Comparison of ENCODE assay signal across 16 cellular contexts in the genomic region with DNA sequence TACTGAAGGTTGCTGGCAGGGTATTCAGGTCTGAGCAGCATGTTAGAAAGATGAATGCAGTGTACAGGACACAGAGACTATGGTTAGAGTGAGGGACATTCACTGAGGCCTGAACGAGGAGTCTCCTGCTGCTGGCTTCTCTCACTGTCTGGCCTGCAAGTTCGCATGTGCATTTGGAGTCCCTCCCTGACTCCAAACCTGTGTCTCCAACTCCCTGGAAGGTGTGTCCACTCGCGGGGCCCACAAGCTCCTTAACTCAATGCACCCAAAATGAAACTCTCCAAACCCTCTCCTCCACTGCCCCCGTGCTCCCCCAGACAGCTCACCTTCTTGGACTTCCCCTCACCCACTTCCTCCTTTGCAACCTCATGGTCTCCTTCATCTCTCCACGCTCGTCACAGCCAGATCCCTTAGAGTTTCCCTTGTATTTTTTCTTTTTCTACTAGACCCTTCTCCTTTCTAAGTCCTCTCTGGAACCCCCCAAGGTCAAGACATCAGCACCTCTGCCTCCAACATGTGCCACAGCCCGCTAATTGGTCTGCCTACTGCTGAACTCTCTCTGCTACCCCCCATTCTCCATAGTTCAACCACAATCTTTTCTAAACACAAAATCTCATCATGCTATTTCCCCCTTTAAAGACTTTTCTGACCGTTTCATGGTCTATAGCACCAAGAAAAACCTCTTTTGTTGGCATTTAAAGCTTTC. TPM values are rescaled to one million over a fixed set of nuclear protein-coding genes. Genes with fewer than 3 reads are reported as not detected.
DNase-seq lines count a peak whose midpoint lies in the region; ATAC-seq and TF ChIP-seq lines count a peak whose summit lies in the region.
"Had no signal": no experiment of that assay in that cellular context is flagged by ENCODE, and none has a peak within 500 bp of the region (broad histone marks: within the 10 kb centered on the region; RNA-seq: fewer than 3 reads in every experiment).

No MANE protein-coding gene starts in this region.

- no peak for TF ChIP-seq CTCF in right atrium auricular region (IDR thresholded peaks at IDR 0.05)
- TF ChIP-seq CTCF in NB4 (IDR thresholded peaks at IDR 0.05; ENCODE audit: low read depth, low read length) = no peak
- no peak for TF ChIP-seq CTCF in foreskin keratinocyte (conservative IDR thresholded peaks at IDR 0.05)
- TF ChIP-seq CTCF in Calu3 (IDR thresholded peaks at IDR 0.05; ENCODE audit: unreplicated experiment) = no peak

- no peaks in the 10 kb centered on the region for H3K9me3 Mint-ChIP-seq in central memory CD8-positive, alpha-beta T cell
- H3K9me3 Mint-ChIP-seq in Calu3 (ENCODE audit: low read depth, unreplicated experiment) = no peaks in the 10 kb centered on the region

- peak; percentile 21 for ATAC-seq in left cardiac atrium
- ATAC-seq in central memory CD8-positive, alpha-beta T cell (replicated peaks; ENCODE audit: extremely low read depth, poor library complexity, severe bottlenecking) = no peak
- ATAC-seq in HG02763 (IDR thresholded peaks at IDR 0.05; ENCODE audit: unreplicated experiment) = no peak
- ATAC-seq in foreskin keratinocyte = no peak
- ATAC-seq: psoas muscle had no signal

- H3K27ac ChIP-seq in right atrium auricular region = no peak overlapping the region
- H3K27ac ChIP-seq in foreskin keratinocyte = no peak overlapping the region
- H3K27ac ChIP-seq: dorsolateral prefrontal cortex, KMS-11, psoas muscle had no signal

- no peaks in the 10 kb centered on the region for H3K9me3 ChIP-seq in right atrium auricular region
- H3K9me3 ChIP-seq: psoas muscle had no signal

- H3K27me3 ChIP-seq in right atrium auricular region (no peaks in the 10 kb centered on the region), foreskin keratinocyte (peaks cover 10% of the 10 kb centered on the region)

- no peaks in the 10 kb centered on the region for H3K4me1 Mint-ChIP-seq in central memory CD8-positive, alpha-beta T cell
- peaks cover 9% of the 10 kb centered on the region for H3K4me1 Mint-ChIP-seq in Calu3 (ENCODE audit: low read depth, unreplicated experiment)

- H3K4me3 ChIP-seq in right atrium auricular region = no peak overlapping the region
- H3K4me3 ChIP-seq in NB4 (ENCODE audit: low read depth, low read length) = no peak overlapping the region
- H3K4me3 ChIP-seq: dorsolateral prefrontal cortex, psoas muscle had no signal

- peaks cover 23% of the 10 kb centered on the region for H3K27me3 Mint-ChIP-seq in central memory CD8-positive, alpha-beta T cell
- peaks cover 24% of the 10 kb centered on the region for H3K27me3 Mint-ChIP-seq in Calu3 (ENCODE audit: unreplicated experiment)

- DNase-seq in left cardiac atrium (no peak), right atrium auricular region (ENCODE audit: low spot score) (no peak), NB4 (ENCODE audit: low read depth) (peak; percentile 69), foreskin keratinocyte (no peak), Calu3 (no peak)
- DNase-seq in central memory CD8-positive, alpha-beta T cell (ENCODE audit: low spot score in 2 of 2) = no peak
- no peak for DNase-seq in stimulated activated CD4-positive, alpha-beta T cell treated with anti-CD3 and anti-CD28 coated beads, Interleukin-1b, Interleukin-23, amount 100 ng/mL, for 48 hours
- DNase-seq: AML-193, amygdala, dorsolateral prefrontal cortex, NCI-H2029 treated with DMSO at 0.1 percent for 48 hours, psoas muscle, T1000 had no signal

- no peak for TF ChIP-seq POLR2A in NB4 (IDR thresholded peaks at IDR 0.05; ENCODE audit: extremely low read depth, insufficient read length)

- H3K36me3 ChIP-seq in right atrium auricular region = no peaks in the 10 kb centered on the region

- H3K36me3 Mint-ChIP-seq in central memory CD8-positive, alpha-beta T cell (ENCODE audit: insufficient read depth) = no peaks in the 10 kb centered on the region
- H3K36me3 Mint-ChIP-seq in Calu3 (ENCODE audit: insufficient read depth, unreplicated experiment) = no peaks in the 10 kb centered on the region
- H3K36me3 Mint-ChIP-seq: mesothelial cell of epicardium had no signal

- intact Hi-C loops in left cardiac atrium (cut with DNase I) = loop anchor here in 1 of 2 donors (10.0 kb wide), 1 partner anchor 121 kb away; no protein-coding TSS in a partner anchor
- intact Hi-C loops in Calu3 (cut with micrococcal nuclease; ENCODE audit: unreplicated experiment) = no loop called here

- peaks cover 0 to 4% of the 10 kb centered on the region in 2 donors for H3K4me1 ChIP-seq in right atrium auricular region
- no peaks in the 10 kb centered on the region for H3K4me1 ChIP-seq in foreskin keratinocyte
- H3K4me1 ChIP-seq: psoas muscle had no signal

- CTCF ChIA-PET in Calu3 (lab: Charles Lee) = interaction anchor here (1.0 kb wide), 1 partner anchor 140 kb away, joined by 3 read pairs; no protein-coding TSS in a partner anchor

- H3K4me3 Mint-ChIP-seq in central memory CD8-positive, alpha-beta T cell = no peak overlapping the region
- H3K4me3 Mint-ChIP-seq in Calu3 (ENCODE audit: low read depth, unreplicated experiment) = no peak overlapping the region
- H3K4me3 Mint-ChIP-seq: mesothelial cell of epicardium had no signal

- no TSS peak for BruUV-seq in Calu3 (replicated peaks; lab: Mats Ljungman, UMichigan)

- H3K27ac Mint-ChIP-seq in central memory CD8-positive, alpha-beta T cell (ENCODE audit: low read depth) = peak overlapping the region; percentile 0
- H3K27ac Mint-ChIP-seq in Calu3 (ENCODE audit: unreplicated experiment) = no peak overlapping the region
- H3K27ac Mint-ChIP-seq: mesothelial cell of epicardium had no signal

RNA-seq across cellular contexts. Expression of gene HES1, which starts 58.3 kb away (rescaled TPM):
- total RNA-seq in left cardiac atrium = 10 to 100 TPM; 13.2 to 60.5 TPM
- 10 to 100 TPM; 32.1 to 43.6 TPM for total RNA-seq in right atrium auricular region
- 35.1 and 42.1 TPM in 2 replicates for total RNA-seq in foreskin keratinocyte
- 28.7 and 32.5 TPM in 2 replicates for polyA plus RNA-seq in foreskin keratinocyte
- total RNA-seq in Calu3 (2022) = 141 and 160 TPM in 2 replicates

Comparison
In these comparisons a context has a peak if more than half of its experiments do, and no peak if none do; other contexts are left out.
1. ATAC-seq: peak in left cardiac atrium (2 of 2); none in central memory CD8-positive, alpha-beta T cell (single experiment), HG02763 (single experiment) and foreskin keratinocyte (single experiment).